In genomic region chr7:94431620-94432295, GRCh38 we compare ENCODE assay signal across 33 cellular contexts. TPM values are rescaled to one million over a fixed set of nuclear protein-coding genes. Genes with fewer than 3 reads are reported as not detected.
DNase-seq lines count a peak whose midpoint lies in the region; ATAC-seq and TF ChIP-seq lines count a peak whose summit lies in the region.
"Had no signal": no experiment of that assay in that cellular context is flagged by ENCODE, and none has a peak within 500 bp of the region (broad histone marks: within the 10 kb centered on the region; RNA-seq: fewer than 3 reads in every experiment).

No MANE protein-coding gene starts in this region.

- CTCF ChIA-PET in WTC11 (lab: Charles Lee), result interaction anchor here (1.3 kb wide), 1 partner anchor 143 kb away, joined by 3 read pairs; no protein-coding TSS in a partner anchor

- no peaks in the 10 kb centered on the region for H3K9me2 ChIP-seq in neural cell (ENCODE audit: insufficient read depth, low read length)

- H4K20me1 ChIP-seq in fibroblast of lung (ENCODE audit: control insufficient read depth, extremely low read depth, insufficient read depth, low read length) (peaks cover 7% of the 10 kb centered on the region), neural cell (ENCODE audit: insufficient read depth) (no peaks in the 10 kb centered on the region)
- H4K20me1 ChIP-seq: BLaER1 treated with 17β-estradiol and CSF1 and Interleukin-3, amounts not matched to agents 10 nM and 100 nM had no signal

- H3K27ac ChIP-seq in fibroblast of lung (ENCODE audit: insufficient read depth, low read length) (no peak overlapping the region), neural cell (ENCODE audit: low read length) (peak overlapping the region; percentile 84)
- H3K27ac ChIP-seq: BLaER1 treated with 17β-estradiol and CSF1 and Interleukin-3, amounts not matched to agents 10 nM and 100 nM; breast epithelium; colonic mucosa; lower lobe of right lung; parathyroid adenoma; tibial nerve had no signal

- H3K36me3 ChIP-seq in fibroblast of lung (ENCODE audit: control insufficient read depth, insufficient read depth, low read length) (peaks cover 14% of the 10 kb centered on the region), neural cell (ENCODE audit: insufficient read depth, low read length) (no peaks in the 10 kb centered on the region)
- H3K36me3 ChIP-seq: BLaER1 treated with 17β-estradiol and CSF1 and Interleukin-3, amounts not matched to agents 10 nM and 100 nM; colonic mucosa had no signal

- H3K9ac ChIP-seq in fibroblast of lung (ENCODE audit: insufficient read depth, low read length) (no peak overlapping the region), neural cell (ENCODE audit: low read length) (peak overlapping the region; percentile 29)
- H3K9ac ChIP-seq: BLaER1 treated with 17β-estradiol and CSF1 and Interleukin-3, amounts not matched to agents 10 nM and 100 nM; parathyroid adenoma had no signal

- H3K4me3 ChIP-seq in fibroblast of lung (replicated peaks in 1 of 4; ENCODE audit: control extremely low read depth in 1 of 4, insufficient read depth in 1 of 4, low read depth in 3 of 4, low read length in 4 of 4) (no peak overlapping the region), neural cell (ENCODE audit: low read length) (peak overlapping the region; percentile 3)
- H3K4me3 ChIP-seq: BLaER1 treated with 17β-estradiol and CSF1 and Interleukin-3, amounts not matched to agents 10 nM and 100 nM; breast epithelium; colonic mucosa; GM12878; GM23338; lower lobe of right lung; MG63; tibial nerve had no signal

- TF ChIP-seq EP300 in neural cell (conservative IDR thresholded peaks at IDR 0.05; ENCODE audit: poor library complexity, severe bottlenecking), result peak; percentile 90

- DNase-seq in EL, result peak; percentile 26
- no peak for DNase-seq in WTC11 (ENCODE audit: low spot score)
- DNase-seq in fibroblast of lung (ENCODE audit: low read depth in 2 of 2), result peak; percentile 69 to 77
- DNase-seq in Ammon's horn (ENCODE audit: low spot score), result no peak
- no peak for DNase-seq in activated naive CD4-positive, alpha-beta T cell treated with anti-CD3 and anti-CD28 coated beads, Interleukin-2, amount 50 U/mL, for 72 hours (ENCODE audit: low spot score in 2 of 2)
- DNase-seq in NCI-H2081 (lab: John Stamatoyannopoulos, UW), result no peak
- no peak for DNase-seq in T-helper 17 cell
- DNase-seq: activated CD8-positive, alpha-beta T cell treated with anti-CD3 and anti-CD28 coated beads, Interleukin-2, amount 10 ng/mL, durations not matched to agents 7 days and 5 days; activated effector memory CD4-positive, alpha-beta T cell treated with Interleukin-2 at 50 U/mL for 16 hours; activated T-cell treated with anti-CD3 and anti-CD28 coated beads for 4 hours; colonic mucosa; COR-L47; DMS79 treated with DMSO at 0.1 percent for 48 hours; effector memory CD8-positive, alpha-beta T cell; head of caudate nucleus; KBM-7; lower lobe of right lung; MG63; NCI-H2029; NCI-H345; NCI-H774; right cardiac atrium; RPMI8226; stimulated activated CD4-positive, alpha-beta T cell treated with anti-CD3 and anti-CD28 coated beads, Interleukin-2, amount 100 ng/mL, for 48 hours; T-helper 1 cell had no signal

- H3K4me1 Mint-ChIP-seq in WTC11 (0 out of 2 replicates have a peak, but pooled peaks cover 2% of the 10 kb centered on the region), T-helper 17 cell (peaks cover 3% of the 10 kb centered on the region)
- H3K4me1 Mint-ChIP-seq: GM23338 had no signal

- H3K27me3 ChIP-seq in fibroblast of lung (ENCODE audit: control insufficient read depth, insufficient read depth, low read length) (no peaks in the 10 kb centered on the region), neural cell (ENCODE audit: insufficient read depth, low read depth, low read length) (no peaks in the 10 kb centered on the region)
- H3K27me3 ChIP-seq: BLaER1 treated with 17β-estradiol and CSF1 and Interleukin-3, amounts not matched to agents 10 nM and 100 nM; breast epithelium; colonic mucosa; MG63; tibial nerve had no signal

- ATAC-seq in WTC11 (no peak), T-helper 17 cell (no peak)
- no peak for ATAC-seq in activated naive CD4-positive, alpha-beta T cell treated with anti-CD3 and anti-CD28 coated beads, Interleukin-2, amount 50 U/mL, for 72 hours
- ATAC-seq: activated CD8-positive, alpha-beta T cell treated with anti-CD3 and anti-CD28 coated beads, Interleukin-2, amount 10 ng/mL, durations not matched to agents 7 days and 5 days; effector memory CD8-positive, alpha-beta T cell; GM12878; GM23338; lower lobe of right lung; natural killer cell treated with Interleukin-12 subunit alpha and Interleukin-12 subunit beta and Interleukin-15 and Interleukin-18, amount 100 ng/mL, for 72 hours; right cardiac atrium had no signal

- POLR2A ChIA-PET in WTC11 (lab: Charles Lee), result no interaction called here

- no peaks in the 10 kb centered on the region for H3K4me1 ChIP-seq in fibroblast of lung (ENCODE audit: control insufficient read depth, extremely low read depth, insufficient read depth, low read length)
- H3K4me1 ChIP-seq: BLaER1 treated with 17β-estradiol and CSF1 and Interleukin-3, amounts not matched to agents 10 nM and 100 nM; breast epithelium; colonic mucosa; parathyroid adenoma had no signal

- H3K4me3 Mint-ChIP-seq in WTC11, result no peak overlapping the region
- H3K4me3 Mint-ChIP-seq in T-helper 17 cell, result no peak overlapping the region
- H3K4me3 Mint-ChIP-seq: activated CD8-positive, alpha-beta T cell treated with anti-CD3 and anti-CD28 coated beads, Interleukin-2, amount 10 ng/mL, durations not matched to agents 7 days and 5 days; effector memory CD8-positive, alpha-beta T cell; GM23338; natural killer cell treated with Interleukin-12 subunit alpha and Interleukin-12 subunit beta and Interleukin-15 and Interleukin-18, amount 100 ng/mL, for 72 hours had no signal

- no peaks in the 10 kb centered on the region for H3K9me3 Mint-ChIP-seq in WTC11
- no peaks in the 10 kb centered on the region for H3K9me3 Mint-ChIP-seq in activated naive CD4-positive, alpha-beta T cell treated with anti-CD3 and anti-CD28 coated beads, Interleukin-2, amount 50 U/mL, for 72 hours
- H3K9me3 Mint-ChIP-seq: effector memory CD8-positive, alpha-beta T cell; GM23338; natural killer cell treated with Interleukin-12 subunit alpha and Interleukin-12 subunit beta and Interleukin-15 and Interleukin-18, amount 100 ng/mL, for 72 hours had no signal

- H2AFZ ChIP-seq in fibroblast of lung (ENCODE audit: low read length) (no peak overlapping the region), neural cell (ENCODE audit: low read depth, low read length) (no peak overlapping the region)
- H2AFZ ChIP-seq: GM23338, parathyroid adenoma had no signal

- H3K79me2 ChIP-seq in fibroblast of lung (ENCODE audit: control insufficient read depth, insufficient read depth, low read length) (no peaks in the 10 kb centered on the region), neural cell (replicated peaks; ENCODE audit: insufficient read depth, low read length) (no peaks in the 10 kb centered on the region)
- H3K79me2 ChIP-seq: parathyroid adenoma had no signal

- TF ChIP-seq RAD21 in neural cell (conservative IDR thresholded peaks at IDR 0.05), result no peak

- no peak overlapping the region for H3K4me2 ChIP-seq in fibroblast of lung (ENCODE audit: extremely low read depth, insufficient read depth, low read length)
- peak overlapping the region; percentile 28 for H3K4me2 ChIP-seq in neural cell (ENCODE audit: low read length)
- H3K4me2 ChIP-seq: BLaER1 treated with 17β-estradiol and CSF1 and Interleukin-3, amounts not matched to agents 10 nM and 100 nM; GM23338 had no signal

- H3K36me3 Mint-ChIP-seq in WTC11, result peaks cover 33% of the 10 kb centered on the region
- no peaks in the 10 kb centered on the region for H3K36me3 Mint-ChIP-seq in activated naive CD4-positive, alpha-beta T cell treated with anti-CD3 and anti-CD28 coated beads, Interleukin-2, amount 50 U/mL, for 72 hours
- no peaks in the 10 kb centered on the region for H3K36me3 Mint-ChIP-seq in T-helper 17 cell (ENCODE audit: low read depth)
- H3K36me3 Mint-ChIP-seq: natural killer cell treated with Interleukin-12 subunit alpha and Interleukin-12 subunit beta and Interleukin-15 and Interleukin-18, amount 100 ng/mL, for 72 hours had no signal

- H3F3A ChIP-seq in neural cell (ENCODE audit: insufficient read depth, low read length, poor library complexity, severe bottlenecking), result no peaks in the 10 kb centered on the region

- H3K9me3 ChIP-seq in fibroblast of lung (ENCODE audit: control insufficient read depth, insufficient read depth, low read depth, low read length), result no peaks in the 10 kb centered on the region
- no peaks in the 10 kb centered on the region for H3K9me3 ChIP-seq in neural cell (ENCODE audit: low read length)
- no peaks in the 10 kb centered on the region for H3K9me3 ChIP-seq in T-helper 17 cell (ENCODE audit: control insufficient read depth, low read length, poor library complexity, severe bottlenecking)
- H3K9me3 ChIP-seq: BLaER1 treated with 17β-estradiol and CSF1 and Interleukin-3, amounts not matched to agents 10 nM and 100 nM; breast epithelium; colonic mucosa; lower lobe of right lung; MG63; tibial nerve had no signal

- H3K27me3 Mint-ChIP-seq in WTC11 (ENCODE audit: low read depth) (no peaks in the 10 kb centered on the region), T-helper 17 cell (peaks cover 16% of the 10 kb centered on the region)

- TF ChIP-seq CTCF in WTC11 (IDR thresholded peaks at IDR 0.05) (no peak), fibroblast of lung (conservative IDR thresholded peaks at IDR 0.05 in 1 of 2, IDR thresholded peaks at IDR 0.05 in 1 of 2; ENCODE audit: low read depth in 1 of 2, low read length in 2 of 2) (no peak), neural cell (IDR thresholded peaks at IDR 0.05; ENCODE audit: poor library complexity, severe bottlenecking) (no peak)

- H3K27ac Mint-ChIP-seq in WTC11 (no peak overlapping the region), T-helper 17 cell (no peak overlapping the region)
- no peak overlapping the region for H3K27ac Mint-ChIP-seq in activated naive CD4-positive, alpha-beta T cell treated with anti-CD3 and anti-CD28 coated beads, Interleukin-2, amount 50 U/mL, for 72 hours
- H3K27ac Mint-ChIP-seq: activated CD8-positive, alpha-beta T cell treated with anti-CD3 and anti-CD28 coated beads, Interleukin-2, amount 10 ng/mL, durations not matched to agents 7 days and 5 days; effector memory CD8-positive, alpha-beta T cell; GM23338; natural killer cell treated with Interleukin-12 subunit alpha and Interleukin-12 subunit beta and Interleukin-15 and Interleukin-18, amount 100 ng/mL, for 72 hours had no signal

TF ChIP-seq in WTC11, 78 proteins besides CTCF, POLR2A, EP300 and RAD21 (continues in another document):
- TF ChIP-seq FOXK1 (CRISPR knock-in tag; IDR thresholded peaks at IDR 0.05), result no peak

TF ChIP-seq in neural cell, 6 proteins besides CTCF, POLR2A, EP300 and RAD21 (continues in another document):
- no peak for TF ChIP-seq TAF1 (IDR thresholded peaks at IDR 0.05; ENCODE audit: low read depth)

RNA-seq across cellular contexts. Expression of gene COL1A2, which starts 37.1 kb away (rescaled TPM):
- total RNA-seq in WTC11 (2021) (81.2 to 96.6 TPM (median 88.1 TPM) in 3 replicates), fibroblast of lung (2,400 and 2,928 TPM in 2 replicates), T-helper 17 cell (not detected)
- polyA plus RNA-seq in fibroblast of lung (1,580 and 3,638 TPM in 2 replicates), neural cell (2.3 and 2.5 TPM in 2 replicates)
- polyA plus RNA-seq in fibroblast of lung (2012), result 1,860 and 4,504 TPM in 2 replicates
- polyA minus RNA-seq in fibroblast of lung (ENCODE audit: low replicate concordance) (1,232 and 3,278 TPM in 2 replicates), neural cell (3.4 and 4.1 TPM in 2 replicates)
- total RNA-seq in activated naive CD4-positive, alpha-beta T cell treated with anti-CD3 and anti-CD28 coated beads, Interleukin-2, amount 50 U/mL, for 72 hours, result not detected
- total RNA-seq: natural killer cell treated with Interleukin-12 subunit alpha and Interleukin-12 subunit beta and Interleukin-15 and Interleukin-18, amount 100 ng/mL, for 72 hours had no signal

Comparison
In these comparisons a context has a peak if more than half of its experiments do, and no peak if none do; other contexts are left out.
1. DNase-seq: peak in EL (single experiment) and fibroblast of lung (2 of 2); none in WTC11 (single experiment), Ammon's horn (single experiment), activated naive CD4-positive, alpha-beta T cell treated with anti-CD3 and anti-CD28 coated beads, Interleukin-2, amount 50 U/mL, for 72 hours (0 of 2), NCI-H2081 (0 of 2) and T-helper 17 cell (0 of 3).
2. RNA of gene COL1A2, which starts 37.1 kb away (total RNA-seq): 2,400 to 2,928 TPM in fibroblast of lung and 81.2 to 96.6 TPM in WTC11; not detected in activated naive CD4-positive, alpha-beta T cell treated with anti-CD3 and anti-CD28 coated beads, Interleukin-2, amount 50 U/mL, for 72 hours and not detected in T-helper 17 cell; every median in the first group is over 10 times any median in the second.